Comparison of ENCODE assay signal across 8 cellular contexts in genomic region chr1:19485362-19486187, GRCh38. TPM values are rescaled to one million over a fixed set of nuclear protein-coding genes. Genes with fewer than 3 reads are reported as not detected.
DNase-seq lines count a peak whose midpoint lies in the region; ATAC-seq and TF ChIP-seq lines count a peak whose summit lies in the region.

CAPZB (minus strand) TSS chr1:19485539; CDS start chr1:19485438, 101 bp downstream.

- peak within 1 kb of the TSS; percentile 94 for H3K4me3 Mint-ChIP-seq in activated CD4-positive, alpha-beta T cell treated with anti-CD3 and anti-CD28 coated beads, Interleukin-2, amount 10 ng/mL, durations not matched to agents 7 days and 5 days

- DNase-seq in Ammon's horn (ENCODE audit: low spot score) = peak; percentile 93
- DNase-seq in NCI-H510A treated with DMSO at 0.1 percent for 48 hours (lab: John Stamatoyannopoulos, UW) = peak; percentile 98
- DNase-seq in activated CD4-positive, alpha-beta T cell treated with anti-CD3 and anti-CD28 coated beads, Interleukin-2, amount 10 ng/mL, durations not matched to agents 7 days and 5 days = peak; percentile 93
- peak; percentile 95 for DNase-seq in coronary artery (ENCODE audit: low spot score)
- DNase-seq in left kidney (ENCODE audit: low read depth, low spot score) = peak; percentile 97
- peak; percentile 92 for DNase-seq in stimulated activated CD4-positive, alpha-beta T cell treated with anti-CD3 and anti-CD28 coated beads, Interleukin-1b, Interleukin-23, amount 100 ng/mL, for 48 hours

- peaks cover 57% of the 10 kb centered on the region for H3K4me1 Mint-ChIP-seq in activated CD4-positive, alpha-beta T cell treated with anti-CD3 and anti-CD28 coated beads, Interleukin-2, amount 10 ng/mL, durations not matched to agents 7 days and 5 days

- ATAC-seq in HG03354 (IDR thresholded peaks at IDR 0.05; ENCODE audit: poor library complexity, severe bottlenecking, unreplicated experiment) = peak; percentile 80

- H3K4me3 ChIP-seq in coronary artery = peak within 1 kb of the TSS; percentile 98

- H3K27ac Mint-ChIP-seq in activated CD4-positive, alpha-beta T cell treated with anti-CD3 and anti-CD28 coated beads, Interleukin-2, amount 10 ng/mL, durations not matched to agents 7 days and 5 days = peak within 1 kb of the TSS; percentile 94

- H3K27ac ChIP-seq in coronary artery = peak within 1 kb of the TSS; percentile 99

- H3K36me3 Mint-ChIP-seq in activated CD4-positive, alpha-beta T cell treated with anti-CD3 and anti-CD28 coated beads, Interleukin-2, amount 10 ng/mL, durations not matched to agents 7 days and 5 days (ENCODE audit: low read depth) = peaks cover 36% of the 10 kb centered on the region

- H3K27me3 Mint-ChIP-seq in activated CD4-positive, alpha-beta T cell treated with anti-CD3 and anti-CD28 coated beads, Interleukin-2, amount 10 ng/mL, durations not matched to agents 7 days and 5 days = no peaks in the 10 kb centered on the region

- POLR2A ChIA-PET in activated CD4-positive, alpha-beta T cell treated with anti-CD3 and anti-CD28 coated beads, Interleukin-2, amount 10 ng/mL, durations not matched to agents 7 days and 5 days (lab: Charles Lee) = interaction anchor here (1.0 kb wide), 1 partner anchor 13 kb away, joined by 5 read pairs; no protein-coding TSS in a partner anchor

- CTCF ChIA-PET in activated CD4-positive, alpha-beta T cell treated with anti-CD3 and anti-CD28 coated beads, Interleukin-2, amount 10 ng/mL, durations not matched to agents 7 days and 5 days (lab: Charles Lee) = interaction anchor here (0.6 to 3.0 kb wide), 7 partner anchors 10 to 169 kb away, joined by 3 to 17 read pairs (median 4); no protein-coding TSS in a partner anchor

- TF ChIP-seq CTCF in coronary artery (IDR thresholded peaks at IDR 0.05) = no peak

- no peaks in the 10 kb centered on the region for H3K9me3 Mint-ChIP-seq in activated CD4-positive, alpha-beta T cell treated with anti-CD3 and anti-CD28 coated beads, Interleukin-2, amount 10 ng/mL, durations not matched to agents 7 days and 5 days

- TF ChIP-seq POLR2A in GM19099 (IDR thresholded peaks at IDR 0.05; ENCODE audit: extremely low read depth, insufficient read length, low read depth) = peak; percentile 93

RNA-seq across cellular contexts. Expression of gene CAPZB, which starts in this region (rescaled TPM):
- 100 to 1,000 TPM; 529 to 567 TPM for total RNA-seq in activated CD4-positive, alpha-beta T cell treated with anti-CD3 and anti-CD28 coated beads, Interleukin-2, amount 10 ng/mL, durations not matched to agents 7 days and 5 days

Comparison
In these comparisons a context has a peak if more than half of its experiments do, and no peak if none do; other contexts are left out.
1. Peak in every context shown above with its lines: DNase-seq, ATAC-seq, H3K4me3 ChIP-seq and H3K27ac ChIP-seq.